ENCODE assay signal across 19 cellular contexts in the genomic region with DNA sequence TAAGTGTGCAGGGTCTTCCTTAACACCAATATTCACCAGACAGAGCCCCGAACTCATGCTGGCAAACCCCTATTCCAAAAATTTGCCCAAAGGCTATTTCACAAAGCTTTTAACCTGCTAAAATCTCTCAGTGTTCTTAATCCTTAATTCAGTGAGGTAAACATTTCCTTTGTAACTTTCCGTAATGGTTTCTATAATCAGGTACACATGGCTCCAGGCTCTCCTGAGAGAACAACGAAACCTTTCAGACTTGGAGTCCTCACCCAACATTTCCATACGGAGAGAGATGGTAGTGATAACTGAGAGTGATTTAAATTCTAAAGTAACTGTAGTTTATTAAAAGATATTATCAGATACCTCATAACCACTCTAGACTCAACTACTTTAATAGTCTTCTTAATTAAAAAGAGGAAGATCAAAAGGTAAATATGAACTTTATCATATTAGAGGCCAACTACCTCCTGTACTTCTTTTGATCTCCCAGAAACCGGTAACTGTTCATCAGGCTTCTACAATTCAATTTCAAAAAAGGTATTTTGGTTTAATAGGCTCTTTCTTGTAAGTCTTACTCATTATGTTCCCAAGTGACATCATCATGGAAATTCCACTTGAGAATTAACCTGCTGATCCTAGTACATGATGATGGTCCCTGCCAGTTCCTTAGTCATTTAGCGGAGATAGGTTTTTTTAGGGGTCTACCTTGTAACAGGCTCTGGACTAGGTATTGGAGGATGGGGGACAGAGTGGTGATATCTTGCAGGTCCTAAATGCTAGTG.
DNase-seq lines count a peak whose midpoint lies in the region; FAIRE-seq and TF ChIP-seq lines count a peak whose summit lies in the region.
"Had no signal": no experiment of that assay in that cellular context is flagged by ENCODE, and none has a peak within 500 bp of the region (broad histone marks: within the 10 kb centered on the region; RNA-seq: fewer than 3 reads in every experiment).

No MANE protein-coding gene starts in this region.

- FAIRE-seq in bronchial epithelial cell (lab: Jason Lieb, UNC) = no peak

- peak overlapping the region; percentile 11 for H3K27ac ChIP-seq in suprapubic skin
- H3K27ac ChIP-seq: RWPE1 had no signal

- TF ChIP-seq EP300 in suprapubic skin (IDR thresholded peaks at IDR 0.05) = no peak

- DNase-seq in NCI-H1048 (lab: John Stamatoyannopoulos, UW) (peak; percentile 70), bronchial epithelial cell (ENCODE audit: low read depth) (peak; percentile 16), left kidney (ENCODE audit: low read depth, low spot score) (peak; percentile 78), suprapubic skin (ENCODE audit: low spot score in 2 of 2) (no peak), NOMO-1 treated with dmso at 0.1 percent for 144 hours (lab: John Stamatoyannopoulos, UW; ENCODE audit: unreplicated experiment) (no peak), CD1c-positive myeloid dendritic cell (ENCODE audit: extremely low spot score) (no peak), NCI-H2171 treated with DMSO at 0.1 percent for 48 hours (lab: John Stamatoyannopoulos, UW) (no peak)
- DNase-seq: Caco-2; CD4-positive, CD25-positive, alpha-beta regulatory T cell; DMS153; Karpas-422; MM.1S; NCI-H1105; NCI-H1694; NCI-H345; NCI-H69; NK-92 treated with Interleukin-12 subunit alpha and Interleukin-12 subunit beta, amount 100 ng/mL, for 24 hours; OCI-M1 had no signal

- peaks cover 6% of the 10 kb centered on the region for H3K4me1 ChIP-seq in suprapubic skin
- H3K4me1 ChIP-seq: Caco-2 had no signal

- TF ChIP-seq POLR2A in suprapubic skin (IDR thresholded peaks at IDR 0.05) = no peak

- peaks cover 11% of the 10 kb centered on the region for H3K36me3 ChIP-seq in bronchial epithelial cell (ENCODE audit: control insufficient read depth, insufficient read depth, low read length)
- H3K36me3 ChIP-seq in suprapubic skin = peaks cover 43% of the 10 kb centered on the region

- H3K27me3 ChIP-seq in bronchial epithelial cell (ENCODE audit: control insufficient read depth, insufficient read depth, low read length) = no peaks in the 10 kb centered on the region
- no peaks in the 10 kb centered on the region for H3K27me3 ChIP-seq in suprapubic skin

- H3K9me3 ChIP-seq in suprapubic skin = no peaks in the 10 kb centered on the region
- H3K9me3 ChIP-seq: Caco-2 had no signal

- H3K4me3 ChIP-seq in bronchial epithelial cell (ENCODE audit: low read depth, low read length) = no peak overlapping the region
- H3K4me3 ChIP-seq in suprapubic skin = no peak overlapping the region

- TF ChIP-seq CTCF in bronchial epithelial cell (IDR thresholded peaks at IDR 0.05; ENCODE audit: insufficient read depth, low read length, severe bottlenecking) (no peak), suprapubic skin (IDR thresholded peaks at IDR 0.05) (no peak)

- 60% methylated on average over 6 of the region's 6 CpGs for WGBS in suprapubic skin

Comparison
In these comparisons a context has a peak if more than half of its experiments do, and no peak if none do; other contexts are left out.
1. DNase-seq: peak in NCI-H1048 (single experiment), bronchial epithelial cell (single experiment) and left kidney (single experiment); none in suprapubic skin (0 of 2), NOMO-1 treated with dmso at 0.1 percent for 144 hours (single experiment), CD1c-positive myeloid dendritic cell (single experiment) and NCI-H2171 treated with DMSO at 0.1 percent for 48 hours (single experiment).